Comparison of ENCODE assay signal across 8 cellular contexts in genomic region chr12:124744659-124745467, GRCh38.
DNase-seq lines count a peak whose midpoint lies in the region.

No MANE protein-coding gene starts in this region.

- no peaks in the 10 kb centered on the region for H3K79me2 ChIP-seq in trophoblast cell (ENCODE audit: control insufficient read depth, insufficient read depth, low read length, poor library complexity)

- H2BK12ac ChIP-seq in trophoblast cell (ENCODE audit: low read length): no peak overlapping the region

- H3K36me3 Mint-ChIP-seq in activated naive CD8-positive, alpha-beta T cell treated with anti-CD3 and anti-CD28 coated beads for 36 hours: peaks cover 1% of the 10 kb centered on the region

- no peak overlapping the region for H3K14ac ChIP-seq in trophoblast cell (ENCODE audit: low read length)

- H3K27me3 Mint-ChIP-seq in activated naive CD8-positive, alpha-beta T cell treated with anti-CD3 and anti-CD28 coated beads for 36 hours: peaks cover 33% of the 10 kb centered on the region

- no peak overlapping the region for H3K4ac ChIP-seq in trophoblast cell (ENCODE audit: low read depth, low read length)

- H3K9me3 Mint-ChIP-seq in activated naive CD8-positive, alpha-beta T cell treated with anti-CD3 and anti-CD28 coated beads for 36 hours: no peaks in the 10 kb centered on the region

- no peak overlapping the region for H3K27ac Mint-ChIP-seq in activated naive CD8-positive, alpha-beta T cell treated with anti-CD3 and anti-CD28 coated beads for 36 hours

- no peak overlapping the region for H4K8ac ChIP-seq in trophoblast cell (ENCODE audit: low read depth, low read length)

- peaks cover 3% of the 10 kb centered on the region for H3K79me1 ChIP-seq in trophoblast cell (ENCODE audit: low read length)

- H2AK5ac ChIP-seq in trophoblast cell (ENCODE audit: low read length): no peak overlapping the region

- peaks cover 4% of the 10 kb centered on the region for H3K9me3 ChIP-seq in trophoblast cell (ENCODE audit: insufficient read depth, low read depth, low read length)

- H3K18ac ChIP-seq in trophoblast cell (ENCODE audit: low read length): no peak overlapping the region

- intact Hi-C loops in posterior cingulate gyrus (cut with DNase I): loop anchor here (5.0 kb wide), 1 partner anchor 83 kb away; no protein-coding TSS in a partner anchor

- H3K36me3 ChIP-seq in trophoblast cell (ENCODE audit: control insufficient read depth in 1 of 2, insufficient read depth in 2 of 2, low read length in 2 of 2): no peaks in the 10 kb centered on the region

- H3K4me2 ChIP-seq in trophoblast cell (ENCODE audit: low read length): no peak overlapping the region

- no peak overlapping the region for H3K27ac ChIP-seq in trophoblast cell (ENCODE audit: low read depth, low read length)

- H3K4me3 Mint-ChIP-seq in activated naive CD8-positive, alpha-beta T cell treated with anti-CD3 and anti-CD28 coated beads for 36 hours: no peak overlapping the region

- no peak overlapping the region for H3K4me3 ChIP-seq in trophoblast cell (ENCODE audit: low read depth, low read length)

- H4K91ac ChIP-seq in trophoblast cell (ENCODE audit: low read depth, low read length): no peak overlapping the region

- no peak overlapping the region for H2BK120ac ChIP-seq in trophoblast cell (ENCODE audit: insufficient read depth, low read length, poor library complexity)

- no peak overlapping the region for H4K12ac ChIP-seq in trophoblast cell (ENCODE audit: low read depth, low read length)

- no peak overlapping the region for H3K23ac ChIP-seq in trophoblast cell (ENCODE audit: low read length)

- peaks cover 2% of the 10 kb centered on the region for H3K27me3 ChIP-seq in trophoblast cell (ENCODE audit: insufficient read depth, low read length)

- no peak overlapping the region for H2AFZ ChIP-seq in trophoblast cell (ENCODE audit: insufficient read depth, low read length, poor library complexity)

- peak; percentile 16 to 33 (median 21) for DNase-seq in NCI-H1417 (lab: John Stamatoyannopoulos, UW)
- no peak for DNase-seq in NCI-H1417 treated with DMSO at 0.1 percent for 48 hours (lab: John Stamatoyannopoulos, UW)
- peak; percentile 79 for DNase-seq in NCI-H1436 treated with DMSO at 0.1 percent for 48 hours (lab: John Stamatoyannopoulos, UW)
- DNase-seq in dermis blood vessel endothelial cell: peak; percentile 50
- DNase-seq in stimulated activated CD8-positive, alpha-beta memory T cell treated with anti-CD3 and anti-CD28 coated beads, Interleukin-4, amount 100 ng/mL, for 48 hours: peak; percentile 35
- DNase-seq in trophoblast cell: no peak
- DNase-seq in activated naive CD8-positive, alpha-beta T cell treated with anti-CD3 and anti-CD28 coated beads for 36 hours: no peak
- no peak for DNase-seq in posterior cingulate gyrus

- H3K4me1 Mint-ChIP-seq in activated naive CD8-positive, alpha-beta T cell treated with anti-CD3 and anti-CD28 coated beads for 36 hours: peaks cover 23% of the 10 kb centered on the region

- no CpG with 5 or more reads among the region's 15 CpGs for WGBS in trophoblast cell (ENCODE audit: extremely low coverage, insufficient coverage, insufficient read length)

- H2BK5ac ChIP-seq in trophoblast cell (ENCODE audit: low read depth, low read length, poor library complexity): no peak overlapping the region

- H3K4me1 ChIP-seq in trophoblast cell (ENCODE audit: control insufficient read depth in 1 of 2, insufficient read depth in 2 of 2, low read length in 2 of 2): peaks cover 7% of the 10 kb centered on the region in 2 experiments

- H3K9ac ChIP-seq in trophoblast cell (ENCODE audit: low read length): no peak overlapping the region

Comparison
In these comparisons a context has a peak if more than half of its experiments do, and no peak if none do; other contexts are left out.
1. DNase-seq: peak in NCI-H1417 (3 of 3), NCI-H1436 treated with DMSO at 0.1 percent for 48 hours (single experiment), dermis blood vessel endothelial cell (single experiment) and stimulated activated CD8-positive, alpha-beta memory T cell treated with anti-CD3 and anti-CD28 coated beads, Interleukin-4, amount 100 ng/mL, for 48 hours (single experiment); none in NCI-H1417 treated with DMSO at 0.1 percent for 48 hours (single experiment), trophoblast cell (0 of 2), activated naive CD8-positive, alpha-beta T cell treated with anti-CD3 and anti-CD28 coated beads for 36 hours (single experiment) and posterior cingulate gyrus (0 of 10).